Comparison of ENCODE assay signal across 31 cellular contexts in the genomic region with DNA sequence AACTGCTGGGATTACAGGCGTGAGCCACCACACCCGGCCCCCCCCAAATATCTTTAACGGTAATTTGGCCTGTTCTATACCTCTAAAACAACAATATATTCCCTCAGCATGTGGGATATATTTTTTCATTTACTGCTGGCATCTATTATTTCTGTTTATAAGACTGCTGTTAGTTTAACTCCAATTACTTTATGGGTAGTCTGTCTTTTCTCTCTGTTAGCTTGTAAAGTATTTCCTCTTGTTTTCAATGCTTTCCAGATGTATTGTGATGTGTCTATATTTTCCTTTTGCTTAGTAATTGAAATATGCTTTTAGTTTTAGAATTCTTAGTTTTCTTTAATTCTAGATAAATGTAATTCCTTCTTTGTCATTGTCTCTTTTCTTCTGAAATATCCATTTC.
"Had no signal": no experiment of that assay in that cellular context is flagged by ENCODE, and none has a peak within 500 bp of the region (broad histone marks: within the 10 kb centered on the region; RNA-seq: fewer than 3 reads in every experiment).

No MANE protein-coding gene starts in this region.

- DNase-seq: activated CD4-positive, alpha-beta memory T cell treated with anti-CD3 and anti-CD28 coated beads, Interleukin-2, amount 10 ng/mL, durations not matched to agents 7 days and 5 days; activated CD4-positive, alpha-beta T cell treated with anti-CD3 and anti-CD28 coated beads for 1 hour; activated CD4-positive, alpha-beta T cell treated with anti-CD3 and anti-CD28 coated beads for 48 hours; activated CD4-positive, CD25-positive, alpha-beta regulatory T cell; activated CD8-positive, alpha-beta memory T cell treated with anti-CD3 and anti-CD28 coated beads for 24 hours; activated CD8-positive, alpha-beta memory T cell treated with anti-CD3 and anti-CD28 coated beads, Interleukin-2, amount 10 ng/mL, durations not matched to agents 7 days and 5 days; activated CD8-positive, alpha-beta memory T cell treated with anti-CD3 and anti-CD28 coated beads, Interleukin-2, amount 50 U/mL, for 48 hours; activated effector memory CD4-positive, alpha-beta T cell treated with Interleukin-2 at 50 U/mL for 16 hours; activated naive CD4-positive, alpha-beta T cell treated with anti-CD3 and anti-CD28 coated beads, Interleukin-2, amount 10 ng/mL, durations not matched to agents 7 days and 5 days; activated naive CD8-positive, alpha-beta T cell treated with anti-CD3 and anti-CD28 coated beads, Interleukin-2, amount 50 U/mL, for 24 hours; activated T-cell treated with anti-CD3 and anti-CD28 coated beads, Interleukin-2, amount 50 U/mL, for 48 hours; amniotic stem cell; aorta; brain microvascular endothelial cell; NCI-H1105; NCI-H1417 treated with DMSO at 0.1 percent for 48 hours; NCI-H187 treated with DMSO at 0.1 percent for 48 hours; NCI-H2081; NCI-H2171 treated with DMSO at 0.1 percent for 48 hours; NCI-H2227 treated with DMSO at 0.1 percent for 48 hours; NCI-H446; NCI-H510A treated with DMSO at 0.1 percent for 48 hours; SHP77; SW 1271; T-helper 1 cell; T-helper 2 cell; T-helper 9 cell; WERI-Rb-1 had no signal

- H3K4me3 ChIP-seq: K562, SJSA1 had no signal

- H3K36me3 ChIP-seq: brain microvascular endothelial cell, SJSA1, WERI-Rb-1 had no signal

- H3K27ac ChIP-seq: brain microvascular endothelial cell, SJSA1, WERI-Rb-1 had no signal

- ATAC-seq: activated CD8-positive, alpha-beta memory T cell treated with anti-CD3 and anti-CD28 coated beads, Interleukin-2, amount 10 ng/mL, durations not matched to agents 7 days and 5 days; activated naive CD8-positive, alpha-beta T cell treated with anti-CD3 and anti-CD28 coated beads, Interleukin-2, amount 50 U/mL, for 24 hours; K562; Panc1 had no signal

- H3K9me3 ChIP-seq: SJSA1 had no signal

- H3K27me3 ChIP-seq: brain microvascular endothelial cell, SJSA1 had no signal
